ENCODE assay signal across 9 cellular contexts in genomic region chr10:49594594-49594993, GRCh38. TPM values are rescaled to one million over a fixed set of nuclear protein-coding genes. Genes with fewer than 3 reads are reported as not detected.
DNase-seq lines count a peak whose midpoint lies in the region; ATAC-seq, FAIRE-seq and TF ChIP-seq lines count a peak whose summit lies in the region.
"Had no signal": no experiment of that assay in that cellular context is flagged by ENCODE, and none has a peak within 500 bp of the region (broad histone marks: within the 10 kb centered on the region; RNA-seq: fewer than 3 reads in every experiment).

No MANE protein-coding gene starts in this region.

- no peaks in the 10 kb centered on the region for H3K36me3 Mint-ChIP-seq in stimulated activated effector memory CD8-positive, alpha-beta T cell treated with anti-CD3 and anti-CD28 coated beads, Interleukin-12 subunit alpha, Interleukin-12 subunit beta, amount 100 ng/mL, for 72 hours
- H3K36me3 Mint-ChIP-seq: naive thymus-derived CD4-positive, alpha-beta T cell had no signal

- H3K36me3 ChIP-seq in K562 (ENCODE audit: control insufficient read depth, insufficient read depth, low read length) (no peaks in the 10 kb centered on the region), thyroid gland (no peaks in the 10 kb centered on the region)

- in situ Hi-C loops in K562 (cut with MboI) = loop anchor here (25.0 kb wide), 1 partner anchor 643 kb away; no protein-coding TSS in a partner anchor

- H3K9me1 ChIP-seq in K562 (ENCODE audit: control insufficient read depth, insufficient read depth, low read length) = no peaks in the 10 kb centered on the region

- CTCF ChIA-PET in K562 (lab: Yijun Ruan, JAX; ENCODE audit: low intra/inter-chr PET ratio) = interaction anchor here (0.7 to 1.6 kb wide), 2 partner anchors 629 to 630 kb away, joined by 3 to 6 read pairs; no protein-coding TSS in a partner anchor

- H3K9me3 ChIP-seq in K562 (replicated peaks; ENCODE audit: control insufficient read depth, insufficient read depth, low read depth, low read length) (no peaks in the 10 kb centered on the region), thyroid gland (no peaks in the 10 kb centered on the region)

- H3K9ac ChIP-seq in K562 (ENCODE audit: insufficient read depth in 1 of 2, low read depth in 2 of 2, low read length in 2 of 2) = no peak overlapping the region

- H3K79me2 ChIP-seq in K562 (ENCODE audit: control insufficient read depth, insufficient read depth, low read length) = no peaks in the 10 kb centered on the region

- DNase-seq in COLO668 (lab: John Stamatoyannopoulos, UW; ENCODE audit: unreplicated experiment) = peak; percentile 36
- DNase-seq in GM19239 (ENCODE audit: insufficient read length, low spot score) = no peak
- DNase-seq in NCI-H446 treated with DMSO at 0.1 percent for 48 hours (lab: John Stamatoyannopoulos, UW) = peak; percentile 39
- DNase-seq in K562 (ENCODE audit: extremely low read depth in 1 of 4, low spot score in 3 of 4) = peak; percentile 73 to 77 (median 76)
- peak; percentile 64 for DNase-seq in iris pigment epithelial cell (ENCODE audit: low read depth)
- peak; percentile 24 to 38 for DNase-seq in thyroid gland
- DNase-seq in NCI-H524 treated with DMSO at 0.1 percent for 48 hours (lab: John Stamatoyannopoulos, UW) = no peak
- DNase-seq in stimulated activated effector memory CD8-positive, alpha-beta T cell treated with anti-CD3 and anti-CD28 coated beads, Interleukin-12 subunit alpha, Interleukin-12 subunit beta, amount 100 ng/mL, for 72 hours (ENCODE audit: low spot score in 2 of 2) = no peak

- TF ChIP-seq RAD21 in K562 (CRISPR knock-in tag; conservative IDR thresholded peaks at IDR 0.05 in 1 of 2, IDR thresholded peaks at IDR 0.05 in 1 of 2) = peak; percentile 75 to 93

- no peak overlapping the region for H3K4me2 ChIP-seq in K562 (ENCODE audit: insufficient read depth, low read length)

- TF ChIP-seq CTCF in K562 (IDR thresholded peaks at IDR 0.05 in 2 of 3, conservative IDR thresholded peaks at IDR 0.05 in 1 of 3; ENCODE audit: insufficient read depth in 2 of 3, low read depth in 1 of 3, low read length in 3 of 3) (peak; percentile 73 to 95 (median 91)), thyroid gland (IDR thresholded peaks at IDR 0.05) (peak in 5 of 6 experiments; percentile 45 to 79 (median 60))

- POLR2A ChIA-PET in K562 (lab: Yijun Ruan, JAX) = no interaction called here

- H3K4me3 ChIP-seq in K562 (no peak overlapping the region), thyroid gland (replicated peaks in 1 of 3) (no peak overlapping the region)

- under 1% methylated on average over 6 of the region's 6 CpGs for WGBS in K562 (ENCODE audit: insufficient coverage, low coverage, missing lambda C conversion rate)
- 1 to 2% methylated on average over 6 of the region's 6 CpGs for WGBS in thyroid gland, 2 donors

- H3K9me3 Mint-ChIP-seq in stimulated activated effector memory CD8-positive, alpha-beta T cell treated with anti-CD3 and anti-CD28 coated beads, Interleukin-12 subunit alpha, Interleukin-12 subunit beta, amount 100 ng/mL, for 72 hours = peaks cover 4% of the 10 kb centered on the region

- FAIRE-seq in GM19239 (lab: Jason Lieb, UNC) (peak; percentile 86), K562 (lab: Jason Lieb, UNC) (peak; percentile 99)

- no peak overlapping the region for H3K4me3 Mint-ChIP-seq in stimulated activated effector memory CD8-positive, alpha-beta T cell treated with anti-CD3 and anti-CD28 coated beads, Interleukin-12 subunit alpha, Interleukin-12 subunit beta, amount 100 ng/mL, for 72 hours
- H3K4me3 Mint-ChIP-seq: naive thymus-derived CD4-positive, alpha-beta T cell had no signal

- H3K27ac ChIP-seq in K562 (ENCODE audit: extremely low read depth, low read depth, low read length) (no peak overlapping the region), thyroid gland (no peak overlapping the region)

- H3K4me1 ChIP-seq in K562 (replicated peaks in 1 of 2; ENCODE audit: control insufficient read depth in 2 of 2, insufficient read depth in 2 of 2, low read length in 2 of 2) (peaks cover 0 to 3% of the 10 kb centered on the region in 2 experiments; a peak in 2 of 5 replicates), thyroid gland (no peaks in the 10 kb centered on the region)

- intact Hi-C loops in K562 (cut with micrococcal nuclease) (loop anchor here (2.0 to 10.0 kb wide), 4 partner anchors 153 to 680 kb away; no protein-coding TSS in a partner anchor), thyroid gland (cut with DNase I) (no loop called here)

- no peak overlapping the region for H2AFZ ChIP-seq in K562 (ENCODE audit: low read depth, low read length)

- H4K20me1 ChIP-seq in K562 (replicated peaks; ENCODE audit: control insufficient read depth, insufficient read depth, low read length) = no peaks in the 10 kb centered on the region; the same call in 1 of the 2 replicates

- no peak for TF ChIP-seq EP300 in K562 (IDR thresholded peaks at IDR 0.05; ENCODE audit: low read length)

- H3K27ac Mint-ChIP-seq in stimulated activated effector memory CD8-positive, alpha-beta T cell treated with anti-CD3 and anti-CD28 coated beads, Interleukin-12 subunit alpha, Interleukin-12 subunit beta, amount 100 ng/mL, for 72 hours = no peak overlapping the region
- H3K27ac Mint-ChIP-seq: naive thymus-derived CD4-positive, alpha-beta T cell had no signal

- peaks cover 9% of the 10 kb centered on the region for H3K4me1 Mint-ChIP-seq in stimulated activated effector memory CD8-positive, alpha-beta T cell treated with anti-CD3 and anti-CD28 coated beads, Interleukin-12 subunit alpha, Interleukin-12 subunit beta, amount 100 ng/mL, for 72 hours

- peak; percentile 80 for ATAC-seq in K562
- no peak for ATAC-seq in stimulated activated effector memory CD8-positive, alpha-beta T cell treated with anti-CD3 and anti-CD28 coated beads, Interleukin-12 subunit alpha, Interleukin-12 subunit beta, amount 100 ng/mL, for 72 hours
- ATAC-seq: naive thymus-derived CD4-positive, alpha-beta T cell had no signal

- no peak for TF ChIP-seq POLR2A in K562 (conservative IDR thresholded peaks at IDR 0.05)
- no peak for TF ChIP-seq POLR2A in thyroid gland (IDR thresholded peaks at IDR 0.05)

- no TSS peak for BruUV-seq in K562 (replicated peaks; lab: Mats Ljungman, UMichigan)

- H3K27me3 ChIP-seq in K562 (ENCODE audit: control insufficient read depth in 2 of 2, insufficient read depth in 2 of 2, low read length in 2 of 2) (peaks cover 0 to 16% of the 10 kb centered on the region in 2 experiments; a peak in 1 of 5 replicates), thyroid gland (no peaks in the 10 kb centered on the region)

RNA-seq across cellular contexts. Expression of gene SLC18A3, which starts 15.5 kb away (rescaled TPM):
- total RNA-seq in K562 (2011; cell fraction: chromatin; rRNA removed; ENCODE audit: low replicate concordance) = not detected in 2 replicates
- not detected in 2 replicates for total RNA-seq in K562 (2011; cell fraction: nucleolus; rRNA removed)
- total RNA-seq in K562 (2011; cell fraction: nucleoplasm; rRNA removed) = not detected in 2 replicates
- total RNA-seq in K562 (2014; rRNA removed) = not detected in 2 replicates
- total RNA-seq in K562 (2014; rRNA removed; fragmentation: Illumina TruSeq; extraction: Trizol) = not detected in 2 replicates
- total RNA-seq in K562 (2015; rRNA removed; fragmentation: Illumina TruSeq; extraction: Trizol) = not detected in 2 replicates
- total RNA-seq in K562 (2021) = not detected in 2 replicates
- not detected in 2 replicates for polyA plus RNA-seq in K562 (2011; rRNA removed)
- not detected in 2 replicates for polyA plus RNA-seq in K562 (2011; cell fraction: cytosol; rRNA removed)
- polyA plus RNA-seq in K562 (2011; cell fraction: nucleus; rRNA removed) = not detected in 2 replicates
- not detected in 2 replicates for polyA plus RNA-seq in K562 (2012)
- not detected in 2 replicates for polyA plus RNA-seq in K562 (2014; fragmentation: Illumina TruSeq; extraction: Trizol)
- not detected for polyA plus RNA-seq in K562 (2014; fragmentation: Nextera tagmentation; extraction: Ambion mirVana)
- not detected in 2 replicates for polyA plus RNA-seq in K562 (2014; rRNA removed)
- not detected in 2 replicates for polyA minus RNA-seq in K562 (2011; rRNA and poly(A)+ RNA removed)
- not detected in 2 replicates for polyA minus RNA-seq in K562 (2011; cell fraction: cytosol; rRNA and poly(A)+ RNA removed)
- not detected in 2 replicates for polyA minus RNA-seq in K562 (2011; cell fraction: nucleus; rRNA and poly(A)+ RNA removed)
- total RNA-seq in thyroid gland = not detected
- total RNA-seq: naive thymus-derived CD4-positive, alpha-beta T cell had no signal
- polyA plus RNA-seq: naive thymus-derived CD4-positive, alpha-beta T cell had no signal

RNA-seq across cellular contexts. Expression of gene CHAT, which starts 19.2 kb away (rescaled TPM):
- total RNA-seq in K562 (2011; cell fraction: chromatin; rRNA removed; ENCODE audit: low replicate concordance) = not detected in 2 replicates
- not detected in 2 replicates for total RNA-seq in K562 (2011; cell fraction: nucleolus; rRNA removed)
- total RNA-seq in K562 (2011; cell fraction: nucleoplasm; rRNA removed) = not detected in 2 replicates
- total RNA-seq in K562 (2014; rRNA removed) (not detected in 2 replicates), K562 (2014; rRNA removed; fragmentation: Illumina TruSeq; extraction: Trizol) (not detected in 2 replicates), K562 (2015; rRNA removed; fragmentation: Illumina TruSeq; extraction: Trizol) (not detected in 2 replicates), K562 (2021) (not detected in 2 replicates), thyroid gland (not detected)
- polyA plus RNA-seq in K562 (2011; rRNA removed) (not detected in 2 replicates), K562 (2014; fragmentation: Illumina TruSeq; extraction: Trizol) (not detected in 2 replicates), K562 (2014; fragmentation: Nextera tagmentation; extraction: Ambion mirVana) (not detected), K562 (2014; rRNA removed) (not detected in 2 replicates)
- polyA plus RNA-seq in K562 (2011; cell fraction: cytosol; rRNA removed) = not detected in 2 replicates
- not detected in 2 replicates for polyA plus RNA-seq in K562 (2011; cell fraction: nucleus; rRNA removed)
- not detected in 2 replicates for polyA plus RNA-seq in K562 (2012)
- not detected in 2 replicates for polyA minus RNA-seq in K562 (2011; rRNA and poly(A)+ RNA removed)
- polyA minus RNA-seq in K562 (2011; cell fraction: cytosol; rRNA and poly(A)+ RNA removed) = not detected in 2 replicates
- not detected in 2 replicates for polyA minus RNA-seq in K562 (2011; cell fraction: nucleus; rRNA and poly(A)+ RNA removed)
- total RNA-seq: naive thymus-derived CD4-positive, alpha-beta T cell had no signal
- polyA plus RNA-seq: naive thymus-derived CD4-positive, alpha-beta T cell had no signal

RNA-seq across cellular contexts. Expression of gene ERCC6, which starts 55.7 kb away (rescaled TPM):
- 50.8 and 74.2 TPM in 2 replicates for total RNA-seq in K562 (2011; cell fraction: chromatin; rRNA removed; ENCODE audit: low replicate concordance)
- 14.2 and 24.2 TPM in 2 replicates for total RNA-seq in K562 (2011; cell fraction: nucleolus; rRNA removed)
- total RNA-seq in K562 (2011; cell fraction: nucleoplasm; rRNA removed) = 32.3 and 48.5 TPM in 2 replicates
- 7.1 and 7.8 TPM in 2 replicates for total RNA-seq in K562 (2014; rRNA removed)
- total RNA-seq in K562 (2014; rRNA removed; fragmentation: Illumina TruSeq; extraction: Trizol) = 13.6 and 13.8 TPM in 2 replicates
- 11.5 and 11.8 TPM in 2 replicates for total RNA-seq in K562 (2015; rRNA removed; fragmentation: Illumina TruSeq; extraction: Trizol)
- 15.7 and 17.3 TPM in 2 replicates for total RNA-seq in K562 (2021)
- polyA plus RNA-seq in K562 (2011; rRNA removed) = 17.0 and 17.7 TPM in 2 replicates
- polyA plus RNA-seq in K562 (2011; cell fraction: cytosol; rRNA removed) = 8.1 and 8.6 TPM in 2 replicates
- 24.5 and 34.1 TPM in 2 replicates for polyA plus RNA-seq in K562 (2011; cell fraction: nucleus; rRNA removed)
- 8.6 and 9.5 TPM in 2 replicates for polyA plus RNA-seq in K562 (2012)
- polyA plus RNA-seq in K562 (2014; fragmentation: Illumina TruSeq; extraction: Trizol) = 9.1 and 11.6 TPM in 2 replicates
- 10 to 100 TPM in 1 of 2 experiments, 1 to 10 TPM in 1; 7.8 to 13.4 TPM for polyA plus RNA-seq in K562 (2014; fragmentation: Nextera tagmentation; extraction: Ambion mirVana)
- polyA plus RNA-seq in K562 (2014; rRNA removed) = 7.2 and 9.9 TPM in 2 replicates
- polyA minus RNA-seq in K562 (2011; rRNA and poly(A)+ RNA removed) = 53.0 and 70.7 TPM in 2 replicates
- 11.6 and 12.3 TPM in 2 replicates for polyA minus RNA-seq in K562 (2011; cell fraction: cytosol; rRNA and poly(A)+ RNA removed)
- polyA minus RNA-seq in K562 (2011; cell fraction: nucleus; rRNA and poly(A)+ RNA removed) = 31.2 and 51.4 TPM in 2 replicates
- total RNA-seq in thyroid gland = 10 to 100 TPM; 27.9 to 50.2 (median 32.5) TPM

Comparison
In these comparisons a context has a peak if more than half of its experiments do, and no peak if none do; other contexts are left out.
1. DNase-seq: peak in COLO668 (single experiment), NCI-H446 treated with DMSO at 0.1 percent for 48 hours (single experiment), K562 (4 of 4), iris pigment epithelial cell (single experiment) and thyroid gland (2 of 2); none in GM19239 (single experiment), NCI-H524 treated with DMSO at 0.1 percent for 48 hours (single experiment) and stimulated activated effector memory CD8-positive, alpha-beta T cell treated with anti-CD3 and anti-CD28 coated beads, Interleukin-12 subunit alpha, Interleukin-12 subunit beta, amount 100 ng/mL, for 72 hours (0 of 2).